In genomic region chr14:21040370-21040925, GRCh38 we compare ENCODE assay signal across 23 cellular contexts. TPM values are rescaled to one million over a fixed set of nuclear protein-coding genes. Genes with fewer than 3 reads are reported as not detected.
DNase-seq lines count a peak whose midpoint lies in the region; ATAC-seq, FAIRE-seq and TF ChIP-seq lines count a peak whose summit lies in the region.
"Had no signal": no experiment of that assay in that cellular context is flagged by ENCODE, and none has a peak within 500 bp of the region (broad histone marks: within the 10 kb centered on the region; RNA-seq: fewer than 3 reads in every experiment).

No MANE protein-coding gene starts in this region.

- WGBS in HepG2 (ENCODE audit: low lambda C conversion rate) = 56% methylated on average over 8 of the region's 8 CpGs
- 52% methylated on average over 7 of the region's 8 CpGs for WGBS in right lobe of liver (ENCODE audit: insufficient coverage, low coverage, low lambda C conversion rate, missing lambda C conversion rate)

- H3K36me3 Mint-ChIP-seq in brain (no peaks in the 10 kb centered on the region), nephron (ENCODE audit: low read depth) (no peaks in the 10 kb centered on the region)
- H3K36me3 Mint-ChIP-seq in CD4-positive, alpha-beta T cell (ENCODE audit: low read depth) = no peaks in the 10 kb centered on the region

- H3K4me1 ChIP-seq in HepG2 (ENCODE audit: insufficient read depth, low read length) (peaks cover 77% of the 10 kb centered on the region), right lobe of liver (peaks cover 2 to 70% (median 23%) of the 10 kb centered on the region in 4 donors), upper lobe of right lung (peaks cover 30% of the 10 kb centered on the region)

- H2AFZ ChIP-seq in HepG2 (ENCODE audit: low read length) = no peak overlapping the region

- H3K79me2 ChIP-seq in HepG2 (ENCODE audit: insufficient read depth, low read length) = no peaks in the 10 kb centered on the region

- no peaks in the 10 kb centered on the region for H3K27me3 ChIP-seq in HepG2 (ENCODE audit: control insufficient read depth in 1 of 2, insufficient read depth in 2 of 2, low read length in 2 of 2)
- no peaks in the 10 kb centered on the region for H3K27me3 ChIP-seq in right lobe of liver
- no peaks in the 10 kb centered on the region for H3K27me3 ChIP-seq in CD4-positive, alpha-beta T cell (ENCODE audit: control insufficient read depth, insufficient read depth, low read length)
- H3K27me3 ChIP-seq in upper lobe of right lung = no peaks in the 10 kb centered on the region
- H3K27me3 ChIP-seq: BLaER1 treated with 17β-estradiol and CSF1 and Interleukin-3, amounts not matched to agents 10 nM and 100 nM; foreskin keratinocyte; transverse colon had no signal

- in situ Hi-C loops in HepG2 (cut with HindIII; ENCODE audit: extremely low pct_ligation_motif_present, low pct_unique_long_range_greater_than_20kb) = loop anchor here (5.0 kb wide), 1 partner anchor 183 kb away; no protein-coding TSS in a partner anchor

- no peaks in the 10 kb centered on the region for H4K20me1 ChIP-seq in HepG2 (ENCODE audit: insufficient read depth, low read length)
- H4K20me1 ChIP-seq: BLaER1 treated with 17β-estradiol and CSF1 and Interleukin-3, amounts not matched to agents 10 nM and 100 nM had no signal

- H3K27me3 Mint-ChIP-seq in brain = peaks cover 13% of the 10 kb centered on the region
- no peaks in the 10 kb centered on the region for H3K27me3 Mint-ChIP-seq in nephron (ENCODE audit: low read depth)
- peaks cover 10% of the 10 kb centered on the region for H3K27me3 Mint-ChIP-seq in CD4-positive, alpha-beta T cell

- no peak overlapping the region for H3K9ac ChIP-seq in HepG2 (ENCODE audit: insufficient read depth, low read depth, low read length)

- no peaks in the 10 kb centered on the region for H3K9me3 Mint-ChIP-seq in brain
- no peaks in the 10 kb centered on the region for H3K9me3 Mint-ChIP-seq in nephron
- no peaks in the 10 kb centered on the region for H3K9me3 Mint-ChIP-seq in CD4-positive, alpha-beta T cell
- H3K9me3 Mint-ChIP-seq: activated naive CD4-positive, alpha-beta T cell treated with anti-CD3 and anti-CD28 coated beads for 36 hours; activated T-cell treated with anti-CD3 and anti-CD28 coated beads, Interleukin-2, amount 50 U/mL, for 4 hours; GM23338 had no signal

- peak overlapping the region in 3 of 5 experiments; percentile 22 to 52 (median 26) for H3K4me3 Mint-ChIP-seq in brain
- H3K4me3 Mint-ChIP-seq in nephron = peak overlapping the region in 2 of 3 experiments; percentile 11 to 35
- no peak overlapping the region for H3K4me3 Mint-ChIP-seq in CD4-positive, alpha-beta T cell
- H3K4me3 Mint-ChIP-seq: activated naive CD4-positive, alpha-beta T cell treated with anti-CD3 and anti-CD28 coated beads for 36 hours; activated T-cell treated with anti-CD3 and anti-CD28 coated beads, Interleukin-2, amount 50 U/mL, for 4 hours; GM23338 had no signal

- CTCF ChIA-PET in HepG2 (lab: Yijun Ruan, JAX; ENCODE audit: low intra/inter-chr PET ratio, low total read pairs) = interaction anchor here (0.7 to 4.8 kb wide), 14 partner anchors 14 to 343 kb away, joined by 3 to 109 read pairs (median 4); partner anchors contain the start of gene METTL17
- CTCF ChIA-PET in CD4-positive, alpha-beta T cell (lab: Charles Lee) = interaction anchor here (0.7 to 3.0 kb wide), 12 partner anchors 14 to 83 kb away, joined by 3 to 58 read pairs (median 5); partner anchors contain the start of genes NDRG2 and TMEM253

- no peaks in the 10 kb centered on the region for H3K9me3 ChIP-seq in HepG2 (ENCODE audit: low read length)
- H3K9me3 ChIP-seq in right lobe of liver = no peaks in the 10 kb centered on the region
- no peaks in the 10 kb centered on the region for H3K9me3 ChIP-seq in CD4-positive, alpha-beta T cell (ENCODE audit: control insufficient read depth, low read length)
- H3K9me3 ChIP-seq in upper lobe of right lung = no peaks in the 10 kb centered on the region
- H3K9me3 ChIP-seq: BLaER1 treated with 17β-estradiol and CSF1 and Interleukin-3, amounts not matched to agents 10 nM and 100 nM; lower lobe of right lung; neutrophil; transverse colon had no signal

- no peak for FAIRE-seq in HepG2 (lab: Jason Lieb, UNC)

- ATAC-seq in HepG2 (no peak), right lobe of liver (no peak), upper lobe of right lung (no peak)
- ATAC-seq in CD4-positive, alpha-beta T cell (ENCODE audit: poor library complexity) = no peak

- TF ChIP-seq POLR2A in HepG2 (IDR thresholded peaks at IDR 0.05; ENCODE audit: insufficient read depth in 1 of 2, low read depth in 2 of 2, low read length in 2 of 2) = no peak
- TF ChIP-seq POLR2A in right lobe of liver (IDR thresholded peaks at IDR 0.05) = no peak

- no TSS peak for BruUV-seq in HepG2 (replicated peaks; lab: Mats Ljungman, UMichigan)

- no peaks in the 10 kb centered on the region for H3K36me3 ChIP-seq in HepG2 (replicated peaks in 1 of 2; ENCODE audit: control insufficient read depth in 1 of 2, insufficient read depth in 2 of 2, low read length in 2 of 2)
- no peaks in the 10 kb centered on the region for H3K36me3 ChIP-seq in right lobe of liver
- no peaks in the 10 kb centered on the region for H3K36me3 ChIP-seq in upper lobe of right lung
- H3K36me3 ChIP-seq: BLaER1 treated with 17β-estradiol and CSF1 and Interleukin-3, amounts not matched to agents 10 nM and 100 nM; lower lobe of right lung; neutrophil; transverse colon had no signal

- DNase-seq in HepG2 (ENCODE audit: low spot score) (no peak), right lobe of liver (no peak), HPDE6-E6E7 (ENCODE audit: extremely low spot score) (no peak), upper lobe of right lung (no peak), KG1 (lab: John Stamatoyannopoulos, UW) (no peak)
- no peak for DNase-seq in CD4-positive, alpha-beta T cell
- DNase-seq: activated CD4-positive, CD25-positive, alpha-beta regulatory T cell treated with anti-CD3 and anti-CD28 coated beads, Interleukin-2, amount 50 U/mL, for 72 hours; activated CD8-positive, alpha-beta memory T cell treated with anti-CD3 and anti-CD28 coated beads for 24 hours; activated T-cell treated with anti-CD3 and anti-CD28 coated beads, Interleukin-2, amount 50 U/mL, for 4 hours; lower lobe of right lung; NCI-H1436 treated with DMSO at 0.1 percent for 48 hours; stimulated activated CD4-positive, alpha-beta T cell treated with anti-CD3 and anti-CD28 coated beads, Interleukin-4, amount 100 ng/mL, for 1 hour; stimulated activated naive CD4-positive, alpha-beta T cell treated with Interleukin-2 at 50 U/mL for 16 hours; T1000 had no signal

- H3K27ac ChIP-seq in HepG2 (ENCODE audit: extremely low read length, insufficient read depth, low read length) = no peak overlapping the region
- peak overlapping the region in 1 of 3 donors; percentile 10 for H3K27ac ChIP-seq in right lobe of liver
- H3K27ac ChIP-seq in CD4-positive, alpha-beta T cell (ENCODE audit: low read depth, low read length) = no peak overlapping the region
- no peak overlapping the region for H3K27ac ChIP-seq in upper lobe of right lung
- H3K27ac ChIP-seq: BLaER1 treated with 17β-estradiol and CSF1 and Interleukin-3, amounts not matched to agents 10 nM and 100 nM; neutrophil had no signal

- no peak for TF ChIP-seq EP300 in HepG2 (IDR thresholded peaks at IDR 0.05; ENCODE audit: low read depth in 2 of 2, low read length in 2 of 2)
- TF ChIP-seq EP300 in HepG2 (CRISPR knock-in tag; IDR thresholded peaks at IDR 0.05; ENCODE audit: borderline replicate concordance) = no peak

- TF ChIP-seq CTCF in HepG2 (CRISPR knock-in tag; IDR thresholded peaks at IDR 0.05) (no peak), right lobe of liver (IDR thresholded peaks at IDR 0.05) (no peak), brain (conservative IDR thresholded peaks at IDR 0.05) (peak; percentile 34 to 35), nephron (IDR thresholded peaks at IDR 0.05; ENCODE audit: unreplicated experiment in 3 of 3) (peak in 1 of 3 experiments; percentile 17), upper lobe of right lung (IDR thresholded peaks at IDR 0.05) (no peak)
- TF ChIP-seq CTCF in CD4-positive, alpha-beta T cell (IDR thresholded peaks at IDR 0.05) = no peak

- peak overlapping the region; percentile 54 to 95 (median 82) for H3K27ac Mint-ChIP-seq in brain
- peak overlapping the region; percentile 89 to 99 (median 94) for H3K27ac Mint-ChIP-seq in nephron
- H3K27ac Mint-ChIP-seq in CD4-positive, alpha-beta T cell = no peak overlapping the region
- H3K27ac Mint-ChIP-seq: activated naive CD4-positive, alpha-beta T cell treated with anti-CD3 and anti-CD28 coated beads for 36 hours; GM23338 had no signal

- intact Hi-C loops in HepG2 (cut with micrococcal nuclease; ENCODE audit: unreplicated experiment) (loop anchor here (1.0 to 2.0 kb wide), 3 partner anchors 14 to 183 kb away; no protein-coding TSS in a partner anchor), right lobe of liver (cut with DNase I) (no loop called here), upper lobe of right lung (cut with DNase I) (no loop called here)
- intact Hi-C loops in CD4-positive, alpha-beta T cell (cut with DNase I, micrococcal nuclease) = loop anchor here (1.0 kb wide), 1 partner anchor 26 kb away; no protein-coding TSS in a partner anchor

- POLR2A ChIA-PET in HepG2 (lab: Yijun Ruan, JAX) = interaction anchor here (0.8 to 3.5 kb wide), 12 partner anchors 9 to 64 kb away, joined by 3 to 112 read pairs (median 18); partner anchors contain the start of genes ARHGEF40 and NDRG2
- POLR2A ChIA-PET in CD4-positive, alpha-beta T cell (lab: Charles Lee) = interaction anchor here (1.2 to 2.8 kb wide), 2 partner anchors 25 to 28 kb away, joined by 3 to 22 read pairs; no protein-coding TSS in a partner anchor

- H3K4me2 ChIP-seq in HepG2 (ENCODE audit: low read depth, low read length) = peak overlapping the region; percentile 69; the same call in 1 of the 2 replicates

- H3K4me3 ChIP-seq in HepG2 (replicated peaks in 1 of 3; ENCODE audit: insufficient read depth in 1 of 3, low read depth in 2 of 3, low read length in 3 of 3) (no peak overlapping the region), right lobe of liver (no peak overlapping the region), upper lobe of right lung (no peak overlapping the region)
- H3K4me3 ChIP-seq: BLaER1 treated with 17β-estradiol and CSF1 and Interleukin-3, amounts not matched to agents 10 nM and 100 nM; GM23338; lower lobe of right lung; skin epidermis; transverse colon had no signal

- H3K4me1 Mint-ChIP-seq in brain (peaks cover 43% of the 10 kb centered on the region), nephron (peaks cover 62% of the 10 kb centered on the region)
- peaks cover 11% of the 10 kb centered on the region for H3K4me1 Mint-ChIP-seq in CD4-positive, alpha-beta T cell (ENCODE audit: low read depth)

- no peak for TF ChIP-seq RAD21 in HepG2 (CRISPR knock-in tag; IDR thresholded peaks at IDR 0.05)

RNA-seq across cellular contexts. Expression of gene RNASE7, which starts 1.7 kb away (rescaled TPM):
- total RNA-seq in HepG2 (2016; rRNA removed; fragmentation: Illumina TruSeq; extraction: Trizol) = not detected in 2 replicates
- total RNA-seq in HepG2 (2016; cell fraction: cytosol; rRNA removed; fragmentation: Illumina TruSeq; extraction: Trizol; ENCODE audit: low read depth) = not detected in 2 replicates
- total RNA-seq in HepG2 (2016; cell fraction: insoluble cytoplasmic fraction; rRNA removed; fragmentation: Illumina TruSeq; extraction: Trizol) = not detected in 2 replicates
- not detected in 2 replicates for total RNA-seq in HepG2 (2016; cell fraction: membrane; rRNA removed; fragmentation: Illumina TruSeq; extraction: Trizol)
- total RNA-seq in HepG2 (2016; cell fraction: nucleus; rRNA removed; fragmentation: Illumina TruSeq; extraction: Trizol) = not detected in 2 replicates
- 0.04 and 0.17 TPM in 2 replicates for polyA plus RNA-seq in HepG2 (2011; rRNA removed)
- polyA plus RNA-seq in HepG2 (2011; cell fraction: cytosol; rRNA removed) = 0.04 and 0.06 TPM in 2 replicates
- polyA plus RNA-seq in HepG2 (2011; cell fraction: nucleus; rRNA removed) = 0.23 and 0.42 TPM in 2 replicates
- 0.41 and 1.6 TPM in 2 replicates for polyA plus RNA-seq in HepG2 (2012)
- not detected in 2 replicates for polyA plus RNA-seq in HepG2 (2016; cell fraction: cytosol; fragmentation: Illumina TruSeq; extraction: Trizol; ENCODE audit: low read depth)
- not detected in 2 replicates for polyA plus RNA-seq in HepG2 (2016; cell fraction: insoluble cytoplasmic fraction; fragmentation: Illumina TruSeq; extraction: Trizol; ENCODE audit: low read depth)
- not detected in 2 replicates for polyA plus RNA-seq in HepG2 (2016; cell fraction: membrane; fragmentation: Illumina TruSeq; extraction: Trizol; ENCODE audit: low read depth)
- not detected in 2 replicates for polyA plus RNA-seq in HepG2 (2016; cell fraction: nucleus; fragmentation: Illumina TruSeq; extraction: Trizol; ENCODE audit: insufficient read depth, low read depth)
- not detected in 2 replicates for polyA minus RNA-seq in HepG2 (2011; rRNA and poly(A)+ RNA removed; ENCODE audit: low replicate concordance)
- not detected in 2 replicates for polyA minus RNA-seq in HepG2 (2011; cell fraction: cytosol; rRNA and poly(A)+ RNA removed)
- not detected in 2 replicates for polyA minus RNA-seq in HepG2 (2011; cell fraction: nucleus; rRNA and poly(A)+ RNA removed)
- total RNA-seq in right lobe of liver = under 1 TPM in 3 of 6 experiments, not detected in 3; 0.18 to 0.31 (median 0.22) TPM
- not detected for polyA plus RNA-seq in brain (ENCODE audit: insufficient read depth, low read depth, low replicate concordance)
- not detected for total RNA-seq in CD4-positive, alpha-beta T cell
- not detected for total RNA-seq in upper lobe of right lung
- total RNA-seq: activated naive CD4-positive, alpha-beta T cell treated with anti-CD3 and anti-CD28 coated beads for 36 hours; activated T-cell treated with anti-CD3 and anti-CD28 coated beads, Interleukin-2, amount 50 U/mL, for 4 hours; GM23338; lower lobe of right lung had no signal
- polyA plus RNA-seq: GM23338 had no signal

RNA-seq across cellular contexts. Expression of gene RNASE13, which starts 5.8 kb away (rescaled TPM):
- total RNA-seq in HepG2 (2016; rRNA removed; fragmentation: Illumina TruSeq; extraction: Trizol) (not detected in 2 replicates), right lobe of liver (not detected), upper lobe of right lung (not detected)
- total RNA-seq in HepG2 (2016; cell fraction: cytosol; rRNA removed; fragmentation: Illumina TruSeq; extraction: Trizol; ENCODE audit: low read depth) = not detected in 2 replicates
- total RNA-seq in HepG2 (2016; cell fraction: insoluble cytoplasmic fraction; rRNA removed; fragmentation: Illumina TruSeq; extraction: Trizol) = not detected in 2 replicates
- not detected in 2 replicates for total RNA-seq in HepG2 (2016; cell fraction: membrane; rRNA removed; fragmentation: Illumina TruSeq; extraction: Trizol)
- total RNA-seq in HepG2 (2016; cell fraction: nucleus; rRNA removed; fragmentation: Illumina TruSeq; extraction: Trizol) = not detected in 2 replicates
- polyA plus RNA-seq in HepG2 (2011; rRNA removed) (1.0 and 1.4 TPM in 2 replicates), brain (ENCODE audit: insufficient read depth, low read depth, low replicate concordance) (not detected)
- polyA plus RNA-seq in HepG2 (2011; cell fraction: cytosol; rRNA removed) = 0.10 and 0.17 TPM in 2 replicates
- polyA plus RNA-seq in HepG2 (2011; cell fraction: nucleus; rRNA removed) = 3.5 and 4.0 TPM in 2 replicates
- polyA plus RNA-seq in HepG2 (2012) = 0.65 and 2.3 TPM in 2 replicates
- polyA plus RNA-seq in HepG2 (2016; cell fraction: cytosol; fragmentation: Illumina TruSeq; extraction: Trizol; ENCODE audit: low read depth) = not detected in 2 replicates
- not detected in 2 replicates for polyA plus RNA-seq in HepG2 (2016; cell fraction: insoluble cytoplasmic fraction; fragmentation: Illumina TruSeq; extraction: Trizol; ENCODE audit: low read depth)
- not detected in 2 replicates for polyA plus RNA-seq in HepG2 (2016; cell fraction: membrane; fragmentation: Illumina TruSeq; extraction: Trizol; ENCODE audit: low read depth)
- polyA plus RNA-seq in HepG2 (2016; cell fraction: nucleus; fragmentation: Illumina TruSeq; extraction: Trizol; ENCODE audit: insufficient read depth, low read depth) = 0.49 TPM in 1 of 2 replicates, not detected in the other
- polyA minus RNA-seq in HepG2 (2011; rRNA and poly(A)+ RNA removed; ENCODE audit: low replicate concordance) = not detected in 2 replicates
- not detected in 2 replicates for polyA minus RNA-seq in HepG2 (2011; cell fraction: cytosol; rRNA and poly(A)+ RNA removed)
- polyA minus RNA-seq in HepG2 (2011; cell fraction: nucleus; rRNA and poly(A)+ RNA removed) = 1.6 and 2.2 TPM in 2 replicates
- not detected for total RNA-seq in CD4-positive, alpha-beta T cell
- total RNA-seq: activated naive CD4-positive, alpha-beta T cell treated with anti-CD3 and anti-CD28 coated beads for 36 hours; activated T-cell treated with anti-CD3 and anti-CD28 coated beads, Interleukin-2, amount 50 U/mL, for 4 hours; foreskin keratinocyte; GM23338; lower lobe of right lung; transverse colon had no signal
- polyA plus RNA-seq: foreskin keratinocyte, GM23338 had no signal

RNA-seq across cellular contexts. Expression of gene TPPP2, which starts 10.4 kb away (rescaled TPM):
- total RNA-seq in HepG2 (2016; rRNA removed; fragmentation: Illumina TruSeq; extraction: Trizol) (0.58 and 0.63 TPM in 2 replicates), right lobe of liver (1 to 10 TPM in 3 of 6 experiments, under 1 TPM in 3; 0.24 to 3.4 (median 1.6) TPM), upper lobe of right lung (not detected)
- total RNA-seq in HepG2 (2016; cell fraction: cytosol; rRNA removed; fragmentation: Illumina TruSeq; extraction: Trizol; ENCODE audit: low read depth) = not detected in 2 replicates
- total RNA-seq in HepG2 (2016; cell fraction: insoluble cytoplasmic fraction; rRNA removed; fragmentation: Illumina TruSeq; extraction: Trizol) = 0.89 and 1.0 TPM in 2 replicates
- 0.72 and 1.5 TPM in 2 replicates for total RNA-seq in HepG2 (2016; cell fraction: membrane; rRNA removed; fragmentation: Illumina TruSeq; extraction: Trizol)
- 1.1 and 1.4 TPM in 2 replicates for total RNA-seq in HepG2 (2016; cell fraction: nucleus; rRNA removed; fragmentation: Illumina TruSeq; extraction: Trizol)
- polyA plus RNA-seq in HepG2 (2011; rRNA removed) (1.7 and 4.2 TPM in 2 replicates), brain (ENCODE audit: insufficient read depth, low read depth, low replicate concordance) (not detected)
- polyA plus RNA-seq in HepG2 (2011; cell fraction: cytosol; rRNA removed) = 1.2 and 2.2 TPM in 2 replicates
- 4.3 and 5.0 TPM in 2 replicates for polyA plus RNA-seq in HepG2 (2011; cell fraction: nucleus; rRNA removed)
- 1.6 and 3.7 TPM in 2 replicates for polyA plus RNA-seq in HepG2 (2012)
- polyA plus RNA-seq in HepG2 (2016; cell fraction: cytosol; fragmentation: Illumina TruSeq; extraction: Trizol; ENCODE audit: low read depth) = 0.58 and 0.72 TPM in 2 replicates
- 0.66 and 1.7 TPM in 2 replicates for polyA plus RNA-seq in HepG2 (2016; cell fraction: insoluble cytoplasmic fraction; fragmentation: Illumina TruSeq; extraction: Trizol; ENCODE audit: low read depth)
- 0.56 and 0.69 TPM in 2 replicates for polyA plus RNA-seq in HepG2 (2016; cell fraction: membrane; fragmentation: Illumina TruSeq; extraction: Trizol; ENCODE audit: low read depth)
- polyA plus RNA-seq in HepG2 (2016; cell fraction: nucleus; fragmentation: Illumina TruSeq; extraction: Trizol; ENCODE audit: insufficient read depth, low read depth) = 0.44 and 2.4 TPM in 2 replicates
- 2.2 TPM in 1 of 2 replicates, not detected in the other for polyA minus RNA-seq in HepG2 (2011; rRNA and poly(A)+ RNA removed; ENCODE audit: low replicate concordance)
- polyA minus RNA-seq in HepG2 (2011; cell fraction: cytosol; rRNA and poly(A)+ RNA removed) = 1.1 and 1.9 TPM in 2 replicates
- polyA minus RNA-seq in HepG2 (2011; cell fraction: nucleus; rRNA and poly(A)+ RNA removed) = 4.1 and 4.7 TPM in 2 replicates
- total RNA-seq in CD4-positive, alpha-beta T cell = not detected
- total RNA-seq: activated naive CD4-positive, alpha-beta T cell treated with anti-CD3 and anti-CD28 coated beads for 36 hours; activated T-cell treated with anti-CD3 and anti-CD28 coated beads, Interleukin-2, amount 50 U/mL, for 4 hours; foreskin keratinocyte; GM23338; lower lobe of right lung; transverse colon had no signal
- polyA plus RNA-seq: foreskin keratinocyte, GM23338 had no signal

RNA-seq across cellular contexts. Expression of gene NDRG2, which starts 15.6 kb away (rescaled TPM):
- 27.2 and 27.4 TPM in 2 replicates for total RNA-seq in HepG2 (2016; rRNA removed; fragmentation: Illumina TruSeq; extraction: Trizol)
- 7.0 and 7.9 TPM in 2 replicates for total RNA-seq in HepG2 (2016; cell fraction: cytosol; rRNA removed; fragmentation: Illumina TruSeq; extraction: Trizol; ENCODE audit: low read depth)
- 23.1 and 29.2 TPM in 2 replicates for total RNA-seq in HepG2 (2016; cell fraction: insoluble cytoplasmic fraction; rRNA removed; fragmentation: Illumina TruSeq; extraction: Trizol)
- total RNA-seq in HepG2 (2016; cell fraction: membrane; rRNA removed; fragmentation: Illumina TruSeq; extraction: Trizol) = 8.1 and 9.2 TPM in 2 replicates
- total RNA-seq in HepG2 (2016; cell fraction: nucleus; rRNA removed; fragmentation: Illumina TruSeq; extraction: Trizol) = 21.6 and 27.8 TPM in 2 replicates
- polyA plus RNA-seq in HepG2 (2011; rRNA removed) = 143 and 189 TPM in 2 replicates
- polyA plus RNA-seq in HepG2 (2011; cell fraction: cytosol; rRNA removed) = 91.9 and 130 TPM in 2 replicates
- polyA plus RNA-seq in HepG2 (2011; cell fraction: nucleus; rRNA removed) = 360 and 469 TPM in 2 replicates
- 75.5 and 109 TPM in 2 replicates for polyA plus RNA-seq in HepG2 (2012)
- polyA plus RNA-seq in HepG2 (2016; cell fraction: cytosol; fragmentation: Illumina TruSeq; extraction: Trizol; ENCODE audit: low read depth) = 4.3 and 4.9 TPM in 2 replicates
- 42.0 and 43.6 TPM in 2 replicates for polyA plus RNA-seq in HepG2 (2016; cell fraction: insoluble cytoplasmic fraction; fragmentation: Illumina TruSeq; extraction: Trizol; ENCODE audit: low read depth)
- polyA plus RNA-seq in HepG2 (2016; cell fraction: membrane; fragmentation: Illumina TruSeq; extraction: Trizol; ENCODE audit: low read depth) = 7.2 TPM in 2 replicates
- 76.3 and 87.7 TPM in 2 replicates for polyA plus RNA-seq in HepG2 (2016; cell fraction: nucleus; fragmentation: Illumina TruSeq; extraction: Trizol; ENCODE audit: insufficient read depth, low read depth)
- polyA minus RNA-seq in HepG2 (2011; rRNA and poly(A)+ RNA removed; ENCODE audit: low replicate concordance) = 5.2 and 91.7 TPM in 2 replicates
- 23.4 and 34.4 TPM in 2 replicates for polyA minus RNA-seq in HepG2 (2011; cell fraction: cytosol; rRNA and poly(A)+ RNA removed)
- 87.3 and 125 TPM in 2 replicates for polyA minus RNA-seq in HepG2 (2011; cell fraction: nucleus; rRNA and poly(A)+ RNA removed)
- total RNA-seq in right lobe of liver = 100 to 1,000 TPM in 5 of 6 experiments, 10 to 100 TPM in 1; 92.2 to 255 (median 192) TPM
- polyA plus RNA-seq in brain (ENCODE audit: insufficient read depth, low read depth, low replicate concordance) = 870 TPM
- total RNA-seq in CD4-positive, alpha-beta T cell = 10 to 100 TPM; 26.7 to 28.6 TPM
- total RNA-seq in upper lobe of right lung = 127 TPM

RNA-seq across cellular contexts. Expression of gene RNASE8, which starts 17.2 kb away (rescaled TPM):
- not detected in 2 replicates for total RNA-seq in HepG2 (2016; rRNA removed; fragmentation: Illumina TruSeq; extraction: Trizol)
- total RNA-seq in HepG2 (2016; cell fraction: cytosol; rRNA removed; fragmentation: Illumina TruSeq; extraction: Trizol; ENCODE audit: low read depth) = not detected in 2 replicates
- not detected in 2 replicates for total RNA-seq in HepG2 (2016; cell fraction: insoluble cytoplasmic fraction; rRNA removed; fragmentation: Illumina TruSeq; extraction: Trizol)
- not detected in 2 replicates for total RNA-seq in HepG2 (2016; cell fraction: membrane; rRNA removed; fragmentation: Illumina TruSeq; extraction: Trizol)
- not detected in 2 replicates for total RNA-seq in HepG2 (2016; cell fraction: nucleus; rRNA removed; fragmentation: Illumina TruSeq; extraction: Trizol)
- polyA plus RNA-seq in HepG2 (2011; rRNA removed) = not detected in 2 replicates
- polyA plus RNA-seq in HepG2 (2011; cell fraction: cytosol; rRNA removed) = not detected in 2 replicates
- not detected in 2 replicates for polyA plus RNA-seq in HepG2 (2011; cell fraction: nucleus; rRNA removed)
- polyA plus RNA-seq in HepG2 (2012) = not detected in 2 replicates
- polyA plus RNA-seq in HepG2 (2016; cell fraction: cytosol; fragmentation: Illumina TruSeq; extraction: Trizol; ENCODE audit: low read depth) = not detected in 2 replicates
- polyA plus RNA-seq in HepG2 (2016; cell fraction: insoluble cytoplasmic fraction; fragmentation: Illumina TruSeq; extraction: Trizol; ENCODE audit: low read depth) = not detected in 2 replicates
- not detected in 2 replicates for polyA plus RNA-seq in HepG2 (2016; cell fraction: membrane; fragmentation: Illumina TruSeq; extraction: Trizol; ENCODE audit: low read depth)
- not detected in 2 replicates for polyA plus RNA-seq in HepG2 (2016; cell fraction: nucleus; fragmentation: Illumina TruSeq; extraction: Trizol; ENCODE audit: insufficient read depth, low read depth)
- not detected in 2 replicates for polyA minus RNA-seq in HepG2 (2011; rRNA and poly(A)+ RNA removed; ENCODE audit: low replicate concordance)
- not detected in 2 replicates for polyA minus RNA-seq in HepG2 (2011; cell fraction: cytosol; rRNA and poly(A)+ RNA removed)
- polyA minus RNA-seq in HepG2 (2011; cell fraction: nucleus; rRNA and poly(A)+ RNA removed) = not detected in 2 replicates
- not detected for total RNA-seq in right lobe of liver
- not detected for polyA plus RNA-seq in brain (ENCODE audit: insufficient read depth, low read depth, low replicate concordance)
- not detected for total RNA-seq in CD4-positive, alpha-beta T cell
- not detected for total RNA-seq in upper lobe of right lung
- total RNA-seq: activated naive CD4-positive, alpha-beta T cell treated with anti-CD3 and anti-CD28 coated beads for 36 hours; activated T-cell treated with anti-CD3 and anti-CD28 coated beads, Interleukin-2, amount 50 U/mL, for 4 hours; foreskin keratinocyte; GM23338; lower lobe of right lung; transverse colon had no signal
- polyA plus RNA-seq: foreskin keratinocyte, GM23338 had no signal

Comparison
In these comparisons a context has a peak if more than half of its experiments do, and no peak if none do; other contexts are left out.
1. intact Hi-C loops: an anchor here in HepG2 (1.0 to 2.0 kb wide) and CD4-positive, alpha-beta T cell (1.0 kb wide); none called in right lobe of liver and upper lobe of right lung.
2. CTCF ChIP-seq: peak in brain (2 of 2); none in HepG2 (single experiment), right lobe of liver (0 of 4), CD4-positive, alpha-beta T cell (single experiment) and upper lobe of right lung (single experiment).